ENCODE assay signal across 8 cellular contexts in the genomic region with DNA sequence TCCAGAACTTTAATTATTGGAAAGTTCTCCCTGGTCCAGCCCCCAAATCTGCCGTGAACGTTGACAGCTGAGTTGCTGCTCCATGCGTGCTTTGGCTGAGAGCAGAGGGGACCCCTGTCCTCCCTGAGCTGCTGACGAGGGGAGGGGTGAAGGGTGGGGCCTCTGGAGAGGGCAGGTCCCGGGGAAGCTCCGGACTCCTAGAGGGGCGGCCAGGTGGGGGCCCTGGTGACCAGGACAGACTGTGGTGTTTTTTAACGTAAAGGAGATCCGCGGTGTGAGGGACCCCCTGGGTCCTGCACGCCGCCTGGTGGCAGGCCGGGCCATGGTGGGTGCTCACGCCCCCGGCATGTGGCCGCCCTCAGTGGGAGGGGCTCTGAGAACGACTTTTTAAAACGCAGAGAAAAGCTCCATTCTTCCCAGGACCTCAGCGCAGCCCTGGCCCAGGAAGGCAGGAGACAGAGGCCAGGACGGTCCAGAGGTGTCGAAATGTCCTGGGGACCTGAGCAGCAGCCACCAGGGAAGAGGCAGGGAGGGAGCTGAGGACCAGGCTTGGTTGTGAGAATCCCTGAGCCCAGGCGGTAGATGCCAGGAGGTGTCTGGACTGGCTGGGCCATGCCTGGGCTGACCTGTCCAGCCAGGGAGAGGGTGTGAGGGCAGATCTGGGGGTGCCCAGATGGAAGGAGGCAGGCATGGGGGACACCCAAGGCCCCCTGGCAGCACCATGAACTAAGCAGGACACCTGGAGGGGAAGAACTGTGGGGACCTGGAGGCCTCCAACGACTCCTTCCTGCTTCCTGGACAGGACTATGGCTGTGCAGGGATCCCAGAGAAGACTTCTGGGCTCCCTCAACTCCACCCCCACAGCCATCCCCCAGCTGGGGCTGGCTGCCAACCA. TPM values are rescaled to one million over a fixed set of nuclear protein-coding genes. Genes with fewer than 3 reads are reported as not detected.
DNase-seq lines count a peak whose midpoint lies in the region; ATAC-seq and TF ChIP-seq lines count a peak whose summit lies in the region.

A gene (plus strand): TSS at position 410 of the 895 bp plus-strand sequence. CDS start 397 bp downstream, at position 807.

- ATAC-seq in GM18502 (IDR thresholded peaks at IDR 0.05; ENCODE audit: poor library complexity, unreplicated experiment): peak; percentile 16
- ATAC-seq in GM21528 (IDR thresholded peaks at IDR 0.05; ENCODE audit: low FRiP score, unreplicated experiment): no peak

- H3K27ac Mint-ChIP-seq in brain: peak within 1 kb of the TSS in 2 of 5 experiments; percentile 38 to 57

- CTCF ChIA-PET in AG04450 (lab: Charles Lee): interaction anchor here (0.6 to 1.6 kb wide), 4 partner anchors 8 to 213 kb away, joined by 4 to 10 read pairs (median 6); a partner anchor contains a TSS

- H3K4me3 Mint-ChIP-seq in brain: peak within 1 kb of the TSS; percentile 64 to 77 (median 69)

- H3K4me3 ChIP-seq in AG04450 (ENCODE audit: low read depth, low read length) (peak within 1 kb of the TSS; percentile 53), NT2/D1 (ENCODE audit: insufficient read length, low read depth) (peak within 1 kb of the TSS; percentile 29), tibial nerve (peak within 1 kb of the TSS; percentile 20 to 49 (median 32))

- H3K27me3 Mint-ChIP-seq in brain: peaks cover 10% of the 10 kb centered on the region

- peak within 1 kb of the TSS; percentile 68 for H3K27ac ChIP-seq in AG04450 (ENCODE audit: low read depth, low read length)
- peak within 1 kb of the TSS in 3 of 4 donors; percentile 5 to 63 (median 47) for H3K27ac ChIP-seq in tibial nerve

- H3K9me3 Mint-ChIP-seq in brain: peaks cover 0 to 4% (median 0%) of the 10 kb centered on the region in 5 experiments

- peaks cover 25% of the 10 kb centered on the region for H3K4me1 ChIP-seq in NT2/D1 (ENCODE audit: insufficient read depth, insufficient read length)
- H3K4me1 ChIP-seq in tibial nerve: peaks cover 0 to 76% (median 39%) of the 10 kb centered on the region in 4 donors

- no peaks in the 10 kb centered on the region for H3K27me3 ChIP-seq in AG04450 (ENCODE audit: control insufficient read depth, insufficient read depth, low read length)
- no peaks in the 10 kb centered on the region for H3K27me3 ChIP-seq in NT2/D1 (ENCODE audit: insufficient read depth, insufficient read length)
- peaks cover 0 to 14% of the 10 kb centered on the region in 2 donors for H3K27me3 ChIP-seq in tibial nerve

- H3K36me3 ChIP-seq in NT2/D1 (ENCODE audit: insufficient read depth, insufficient read length, low read length): peaks cover 13% of the 10 kb centered on the region
- H3K36me3 ChIP-seq in tibial nerve: peaks cover 0 to 2% (median 0%) of the 10 kb centered on the region in 3 donors

- no peak for TF ChIP-seq EP300 in tibial nerve (IDR thresholded peaks at IDR 0.05)

- TF ChIP-seq POLR2A in tibial nerve (IDR thresholded peaks at IDR 0.05): no peak

- POLR2A ChIA-PET in AG04450 (lab: Yijun Ruan, JAX): interaction anchor here (0.7 to 0.9 kb wide), 2 partner anchors 22 to 45 kb away, joined by 4 read pairs; a partner anchor contains a TSS

- H3K9me3 ChIP-seq in AG04450 (ENCODE audit: control insufficient read depth, insufficient read depth, low read length) (no peaks in the 10 kb centered on the region; the same call in 1 of the 2 replicates), NT2/D1 (ENCODE audit: insufficient read depth, low read length) (no peaks in the 10 kb centered on the region), tibial nerve (no peaks in the 10 kb centered on the region)

- peak; percentile 67 for TF ChIP-seq CTCF in AG04450 (IDR thresholded peaks at IDR 0.05; ENCODE audit: low read depth, low read length)
- TF ChIP-seq CTCF in brain (conservative IDR thresholded peaks at IDR 0.05): peak; percentile 27 to 50
- TF ChIP-seq CTCF in tibial nerve (IDR thresholded peaks at IDR 0.05): peak in 4 of 5 experiments; percentile 8 to 45 (median 32)

- peaks cover 46% of the 10 kb centered on the region for H3K4me1 Mint-ChIP-seq in brain

- peak within 1 kb of the TSS; percentile 88 for H3K9ac ChIP-seq in NT2/D1 (ENCODE audit: insufficient read length, low read depth)

- no peak for DNase-seq in AG04450 (ENCODE audit: low read depth, low spot score)
- no peak for DNase-seq in NT2/D1 (ENCODE audit: low read depth, low spot score)
- DNase-seq in iris pigment epithelial cell (ENCODE audit: low read depth): peak; percentile 41
- DNase-seq in tibial nerve (ENCODE audit: low spot score in 2 of 2): no peak
- no peak for DNase-seq in T-helper 9 cell

- peaks cover 5% of the 10 kb centered on the region for H3K36me3 Mint-ChIP-seq in brain

- WGBS in tibial nerve, 2 donors: 4 to 9% methylated on average over 21 to 23 of the region's 23 CpGs

RNA-seq across cellular contexts. Expression of the gene that starts here (rescaled TPM):
- polyA plus RNA-seq in AG04450 (2011; rRNA removed): 3.9 and 4.8 TPM in 2 replicates
- polyA minus RNA-seq in AG04450 (2011; rRNA and poly(A)+ RNA removed): 3.9 and 4.7 TPM in 2 replicates
- polyA plus RNA-seq in brain (ENCODE audit: insufficient read depth, low read depth, low replicate concordance): 2.1 TPM
- 10 to 100 TPM in 1 of 4 donors, 1 to 10 TPM in 3; 3.3 to 15.7 (median 6.9) TPM for total RNA-seq in tibial nerve
